6 cellular contexts compared by ENCODE assay signal in genomic region chr3:173286507-173286906, GRCh38.
DNase-seq lines count a peak whose midpoint lies in the region; ATAC-seq, FAIRE-seq and TF ChIP-seq lines count a peak whose summit lies in the region.
"Not testable (repeated sequence)": the region's sequence is repeated elsewhere in the genome, so short reads cannot be mapped to it uniquely, and the experiment has no call there.

No MANE protein-coding gene starts in this region.

- H3K4me1 ChIP-seq in K562 (replicated peaks in 1 of 2; ENCODE audit: control insufficient read depth in 2 of 2, insufficient read depth in 2 of 2, low read length in 2 of 2) = not testable (repeated sequence)

- CTCF ChIA-PET in K562 (lab: Yijun Ruan, JAX; ENCODE audit: low intra/inter-chr PET ratio) = not testable (repeated sequence)

- TF ChIP-seq RAD21 in K562 (CRISPR knock-in tag; conservative IDR thresholded peaks at IDR 0.05 in 1 of 2, IDR thresholded peaks at IDR 0.05 in 1 of 2) = not testable (repeated sequence)

- peak overlapping the region; percentile 78 for H2AFZ ChIP-seq in K562 (ENCODE audit: low read depth, low read length)

- peak overlapping the region; percentile 37; the same call in 1 of the 2 replicates for H3K27ac ChIP-seq in 22Rv1
- not testable (repeated sequence) for H3K27ac ChIP-seq in K562 (ENCODE audit: extremely low read depth, low read depth, low read length)

- not testable (repeated sequence) for H3K9me1 ChIP-seq in K562 (ENCODE audit: control insufficient read depth, insufficient read depth, low read length)

- not testable (repeated sequence) for H3K9me3 ChIP-seq in K562 (replicated peaks; ENCODE audit: control insufficient read depth, insufficient read depth, low read depth, low read length)

- intact Hi-C loops in K562 (cut with micrococcal nuclease) = not testable (repeated sequence)

- H3K9ac ChIP-seq in K562 (ENCODE audit: insufficient read depth in 1 of 2, low read depth in 2 of 2, low read length in 2 of 2) = peak overlapping the region in 1 of 2 experiments; percentile 45; a peak in 1 of 4 replicates

- H3K79me2 ChIP-seq in K562 (ENCODE audit: control insufficient read depth, insufficient read depth, low read length) = not testable (repeated sequence)

- H3K27me3 ChIP-seq in K562 (ENCODE audit: control insufficient read depth in 2 of 2, insufficient read depth in 2 of 2, low read length in 2 of 2) = not testable (repeated sequence)

- not testable (repeated sequence) for TF ChIP-seq POLR2A in K562 (conservative IDR thresholded peaks at IDR 0.05)

- not testable (repeated sequence) for BruUV-seq in K562 (replicated peaks; lab: Mats Ljungman, UMichigan)

- DNase-seq in Caki2 (ENCODE audit: low read depth) (peak; percentile 11), M059J (ENCODE audit: low read depth) (peak; percentile 3), K562 (ENCODE audit: extremely low read depth in 1 of 4, low spot score in 3 of 4) (peak in 1 of 4 experiments; percentile 54), kidney tubule cell (ENCODE audit: low spot score) (peak; percentile 43), renal cortical epithelial cell (ENCODE audit: low read depth) (peak; percentile 44)

- not testable (repeated sequence) for TF ChIP-seq CTCF in 22Rv1 (IDR thresholded peaks at IDR 0.05); K562 (IDR thresholded peaks at IDR 0.05 in 2 of 3, conservative IDR thresholded peaks at IDR 0.05 in 1 of 3; ENCODE audit: insufficient read depth in 2 of 3, low read depth in 1 of 3, low read length in 3 of 3)

- not testable (repeated sequence) for H3K36me3 ChIP-seq in K562 (ENCODE audit: control insufficient read depth, insufficient read depth, low read length)

- TF ChIP-seq EP300 in K562 (IDR thresholded peaks at IDR 0.05; ENCODE audit: low read length) = not testable (repeated sequence)

- peak overlapping the region; percentile 18; the same call in 1 of the 2 replicates for H3K4me2 ChIP-seq in K562 (ENCODE audit: insufficient read depth, low read length)

- POLR2A ChIA-PET in K562 (lab: Yijun Ruan, JAX) = not testable (repeated sequence)

- FAIRE-seq in K562 (lab: Jason Lieb, UNC) = not testable (repeated sequence)

- not testable (repeated sequence) for H4K20me1 ChIP-seq in K562 (replicated peaks; ENCODE audit: control insufficient read depth, insufficient read depth, low read length)

- in situ Hi-C loops in Caki2 (cut with HindIII; ENCODE audit: low pct_unique_long_range_greater_than_20kb, low sequenced_read_pairs); K562 (cut with MboI): not testable (repeated sequence)

- 2% methylated on average over 12 of the region's 12 CpGs for WGBS in K562 (ENCODE audit: insufficient coverage, low coverage, missing lambda C conversion rate)

- not testable (repeated sequence) for H3K4me3 ChIP-seq in K562

- ATAC-seq in K562 = peak; percentile 93

TF ChIP-seq in K562, 482 proteins besides CTCF, POLR2A, EP300 and RAD21:
- 0 out of 2 replicates have a peak, but pooled peaks have one; percentile 22 for TF ChIP-seq POLR2G (IDR thresholded peaks at IDR 0.05; ENCODE audit: low read depth, low read length)
- TF ChIP-seq CEBPB (tag; IDR thresholded peaks at IDR 0.05) = peak; percentile 46; the same call in 1 of the 2 replicates
TF ChIP-seq in K562: peak in this region for 2; not testable (repeated sequence) for 480.
